In genomic region chr10:30422981-30423654, GRCh38 we compare ENCODE assay signal across 8 cellular contexts. TPM values are rescaled to one million over a fixed set of nuclear protein-coding genes. Genes with fewer than 3 reads are reported as not detected.
DNase-seq lines count a peak whose midpoint lies in the region; ATAC-seq and TF ChIP-seq lines count a peak whose summit lies in the region.

No MANE protein-coding gene starts in this region.

- H3K27me3 ChIP-seq in iPS-18a (ENCODE audit: control insufficient read depth, insufficient read depth, low read length) (no peaks in the 10 kb centered on the region), subcutaneous abdominal adipose tissue (ENCODE audit: control insufficient read depth in 5 of 5, insufficient read depth in 4 of 5, low read length in 5 of 5) (no peaks in the 10 kb centered on the region)

- no peak overlapping the region for H3K4me3 ChIP-seq in iPS-18a (ENCODE audit: low read length)
- H3K4me3 ChIP-seq in subcutaneous abdominal adipose tissue (ENCODE audit: low read depth in 1 of 5, low read length in 5 of 5) = peak overlapping the region in 1 of 5 donors; percentile 15

- TF ChIP-seq CTCF in VCaP (conservative IDR thresholded peaks at IDR 0.05) = no peak

- H3K36me3 ChIP-seq in iPS-18a (ENCODE audit: control insufficient read depth, low read depth, low read length) (no peaks in the 10 kb centered on the region), subcutaneous abdominal adipose tissue (ENCODE audit: control insufficient read depth in 5 of 5, insufficient read depth in 5 of 5, low read length in 5 of 5) (no peaks in the 10 kb centered on the region)

- H3K27ac ChIP-seq in VCaP (peak overlapping the region; percentile 61), iPS-18a (ENCODE audit: low read length) (no peak overlapping the region), subcutaneous abdominal adipose tissue (ENCODE audit: low read depth, low read length) (peak overlapping the region; percentile 66)

- H3K9ac ChIP-seq in iPS-18a (ENCODE audit: low read length) = peak overlapping the region; percentile 8
- peak overlapping the region in 4 of 5 donors; percentile 1 to 56 (median 20) for H3K9ac ChIP-seq in subcutaneous abdominal adipose tissue (ENCODE audit: low read length in 5 of 5)

- H3K9me3 ChIP-seq in iPS-18a (ENCODE audit: control insufficient read depth, low read depth, low read length) (no peaks in the 10 kb centered on the region), subcutaneous abdominal adipose tissue (ENCODE audit: control insufficient read depth in 5 of 5, low read length in 5 of 5) (no peaks in the 10 kb centered on the region)

- ATAC-seq in HG03342 (IDR thresholded peaks at IDR 0.05; ENCODE audit: unreplicated experiment) = no peak

- DNase-seq in HT1080 (ENCODE audit: low read depth) (peak; percentile 61), cortex of kidney (lab: John Stamatoyannopoulos, UW) (no peak), NCI-H2196 treated with DMSO at 0.1 percent for 48 hours (lab: John Stamatoyannopoulos, UW; ENCODE audit: unreplicated experiment) (no peak)
- DNase-seq in effector CD4-positive, alpha-beta T cell = no peak

- H3K4me1 ChIP-seq in iPS-18a (ENCODE audit: control insufficient read depth, low read depth, low read length) = peaks cover 11% of the 10 kb centered on the region
- peaks cover 8 to 31% (median 24%) of the 10 kb centered on the region in 5 donors for H3K4me1 ChIP-seq in subcutaneous abdominal adipose tissue (ENCODE audit: control insufficient read depth in 5 of 5, insufficient read depth in 5 of 5, low read length in 5 of 5)

RNA-seq across cellular contexts. Expression of gene MAP3K8, which starts 10.9 kb away (rescaled TPM):
- total RNA-seq in HT1080 (2014; rRNA removed; shearing (Covaris generic)) = 0.59 and 0.67 TPM in 2 replicates
- 0.15 and 0.41 TPM in 2 replicates for polyA plus RNA-seq in HT1080 (2015; cell fraction: cytosol; rRNA removed)
- polyA plus RNA-seq in HT1080 (2015; cell fraction: nucleus; rRNA removed) = 0.55 and 0.94 TPM in 2 replicates
